ENCODE assay signal across 21 cellular contexts in genomic region chr1:102032534-102032933, GRCh38. TPM values are rescaled to one million over a fixed set of nuclear protein-coding genes. Genes with fewer than 3 reads are reported as not detected.
DNase-seq lines count a peak whose midpoint lies in the region; ATAC-seq lines count a peak whose summit lies in the region.
"Had no signal": no experiment of that assay in that cellular context is flagged by ENCODE, and none has a peak within 500 bp of the region (broad histone marks: within the 10 kb centered on the region; RNA-seq: fewer than 3 reads in every experiment).

No MANE protein-coding gene starts in this region.

- CTCF ChIA-PET in activated CD4-positive, alpha-beta T cell treated with anti-CD3 and anti-CD28 coated beads, Interleukin-2, amount 10 ng/mL, durations not matched to agents 7 days and 5 days (lab: Charles Lee), result no interaction called here

- no peaks in the 10 kb centered on the region for H3K9me3 Mint-ChIP-seq in activated CD4-positive, alpha-beta T cell treated with anti-CD3 and anti-CD28 coated beads, Interleukin-2, amount 10 ng/mL, durations not matched to agents 7 days and 5 days
- H3K9me3 Mint-ChIP-seq: nephron progenitor cell had no signal

- H3K4me3 Mint-ChIP-seq in activated CD4-positive, alpha-beta T cell treated with anti-CD3 and anti-CD28 coated beads, Interleukin-2, amount 10 ng/mL, durations not matched to agents 7 days and 5 days, result no peak overlapping the region
- H3K4me3 Mint-ChIP-seq: mesothelial cell of epicardium, nephron progenitor cell had no signal

- POLR2A ChIA-PET in activated CD4-positive, alpha-beta T cell treated with anti-CD3 and anti-CD28 coated beads, Interleukin-2, amount 10 ng/mL, durations not matched to agents 7 days and 5 days (lab: Charles Lee), result no interaction called here

- peak; percentile 34 for DNase-seq in OCI-M1 (lab: John Stamatoyannopoulos, UW)
- DNase-seq in activated CD4-positive, alpha-beta T cell treated with anti-CD3 and anti-CD28 coated beads, Interleukin-2, amount 10 ng/mL, durations not matched to agents 7 days and 5 days, result no peak
- DNase-seq in stimulated activated CD4-positive, alpha-beta T cell treated with anti-CD3 and anti-CD28 coated beads, Interleukin-12 subunit alpha, Interleukin-12 subunit beta, amount 100 ng/mL, for 4 hours, result no peak
- DNase-seq: activated naive CD4-positive, alpha-beta T cell treated with Interleukin-2 at 50 U/mL for 16 hours; Calu3; caudate nucleus; erythroblast; H7; IMR-90; MG63; NCI-H1694 treated with DMSO at 0.1 percent for 48 hours; NCI-H345; nephron progenitor cell; stimulated activated CD4-positive, alpha-beta T cell treated with anti-CD3 and anti-CD28 coated beads, Interleukin-2, amount 100 ng/mL, for 48 hours; uterus had no signal

- ATAC-seq in GM18870 (IDR thresholded peaks at IDR 0.05; ENCODE audit: unreplicated experiment) (peak; percentile 82), GM21367 (IDR thresholded peaks at IDR 0.05; ENCODE audit: unreplicated experiment) (peak; percentile 81), HG03139 (IDR thresholded peaks at IDR 0.05; ENCODE audit: unreplicated experiment) (peak; percentile 56), GM21515 (IDR thresholded peaks at IDR 0.05; ENCODE audit: unreplicated experiment) (no peak)

- H3K36me3 Mint-ChIP-seq in activated CD4-positive, alpha-beta T cell treated with anti-CD3 and anti-CD28 coated beads, Interleukin-2, amount 10 ng/mL, durations not matched to agents 7 days and 5 days (ENCODE audit: low read depth), result no peaks in the 10 kb centered on the region
- H3K36me3 Mint-ChIP-seq: mesothelial cell of epicardium had no signal

- H3K27ac Mint-ChIP-seq in activated CD4-positive, alpha-beta T cell treated with anti-CD3 and anti-CD28 coated beads, Interleukin-2, amount 10 ng/mL, durations not matched to agents 7 days and 5 days, result no peak overlapping the region
- H3K27ac Mint-ChIP-seq: mesothelial cell of epicardium, nephron progenitor cell had no signal

- H3K27me3 Mint-ChIP-seq in activated CD4-positive, alpha-beta T cell treated with anti-CD3 and anti-CD28 coated beads, Interleukin-2, amount 10 ng/mL, durations not matched to agents 7 days and 5 days, result no peaks in the 10 kb centered on the region

- H3K4me1 Mint-ChIP-seq in activated CD4-positive, alpha-beta T cell treated with anti-CD3 and anti-CD28 coated beads, Interleukin-2, amount 10 ng/mL, durations not matched to agents 7 days and 5 days, result no peaks in the 10 kb centered on the region
- H3K4me1 Mint-ChIP-seq: nephron progenitor cell had no signal

RNA-seq across cellular contexts. Expression of gene OLFM3, which starts 35.8 kb away (rescaled TPM):
- not detected for total RNA-seq in activated CD4-positive, alpha-beta T cell treated with anti-CD3 and anti-CD28 coated beads, Interleukin-2, amount 10 ng/mL, durations not matched to agents 7 days and 5 days
- total RNA-seq: Calu3, IMR-90, posterior vena cava had no signal
